ENCODE assay signal across 2 cellular contexts in genomic region chr9:5185220-5185840, GRCh38.
TF ChIP-seq lines count a peak whose summit lies in the region.

A gene with protein sequence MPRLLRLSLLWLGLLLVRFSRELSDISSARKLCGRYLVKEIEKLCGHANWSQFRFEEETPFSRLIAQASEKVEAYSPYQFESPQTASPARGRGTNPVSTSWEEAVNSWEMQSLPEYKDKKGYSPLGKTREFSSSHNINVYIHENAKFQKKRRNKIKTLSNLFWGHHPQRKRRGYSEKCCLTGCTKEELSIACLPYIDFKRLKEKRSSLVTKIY (minus strand): TSS chr9:5185639. CDS start chr9:5185602, 37 bp downstream.

TF ChIP-seq in IMR-90, 13 proteins besides CTCF, POLR2A, EP300 and RAD21:
- TF ChIP-seq CEBPB (IDR thresholded peaks at IDR 0.05; ENCODE audit: low read depth, low read length): no peak
- TF ChIP-seq, protein P1, sequence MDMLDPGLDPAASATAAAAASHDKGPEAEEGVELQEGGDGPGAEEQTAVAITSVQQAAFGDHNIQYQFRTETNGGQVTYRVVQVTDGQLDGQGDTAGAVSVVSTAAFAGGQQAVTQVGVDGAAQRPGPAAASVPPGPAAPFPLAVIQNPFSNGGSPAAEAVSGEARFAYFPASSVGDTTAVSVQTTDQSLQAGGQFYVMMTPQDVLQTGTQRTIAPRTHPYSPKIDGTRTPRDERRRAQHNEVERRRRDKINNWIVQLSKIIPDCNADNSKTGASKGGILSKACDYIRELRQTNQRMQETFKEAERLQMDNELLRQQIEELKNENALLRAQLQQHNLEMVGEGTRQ (IDR thresholded peaks at IDR 0.05; ENCODE audit: low read depth, low read length): no peak
- TF ChIP-seq CHD1 (IDR thresholded peaks at IDR 0.05; ENCODE audit: low read depth, low read length): no peak
- no peak for TF ChIP-seq MAFK (IDR thresholded peaks at IDR 0.05; ENCODE audit: low read depth, low read length)
- no peak for TF ChIP-seq FOS (IDR thresholded peaks at IDR 0.05; ENCODE audit: low read depth, low read length)
- TF ChIP-seq RFX5 (IDR thresholded peaks at IDR 0.05; ENCODE audit: low read depth, low read length): no peak
- no peak for TF ChIP-seq MAZ (IDR thresholded peaks at IDR 0.05; ENCODE audit: borderline replicate concordance, low read depth, low read length)
- no peak for TF ChIP-seq RCOR1 (IDR thresholded peaks at IDR 0.05; ENCODE audit: insufficient replicate concordance, low read length)
- no peak for TF ChIP-seq NFE2L2 (IDR thresholded peaks at IDR 0.05; ENCODE audit: low read depth, low read length)
- TF ChIP-seq ELK1 (IDR thresholded peaks at IDR 0.05; ENCODE audit: borderline replicate concordance, low read depth, low read length): no peak
- no peak for TF ChIP-seq BHLHE40 (IDR thresholded peaks at IDR 0.05; ENCODE audit: low read depth, low read length)
- no peak for TF ChIP-seq SMC3 (IDR thresholded peaks at IDR 0.05; ENCODE audit: low read depth, low read length)
- TF ChIP-seq MXI1 (IDR thresholded peaks at IDR 0.05; ENCODE audit: borderline replicate concordance, low read depth, low read length): no peak

TF ChIP-seq in H1, 55 proteins besides CTCF, POLR2A, EP300 and RAD21:
- TF ChIP-seq POLR2AphosphoS5 (IDR thresholded peaks at IDR 0.05; ENCODE audit: low read depth, low read length): no peak
- TF ChIP-seq SP2 (IDR thresholded peaks at IDR 0.05; ENCODE audit: low read length): no peak
- no peak for TF ChIP-seq E2F6 (IDR thresholded peaks at IDR 0.05)
- no peak for TF ChIP-seq JUND (IDR thresholded peaks at IDR 0.05; ENCODE audit: low read length)
- TF ChIP-seq RNF2 (IDR thresholded peaks at IDR 0.05; ENCODE audit: borderline replicate concordance, low read depth, low read length, missing control alignments, poor library complexity, severe bottlenecking): no peak
- no peak for TF ChIP-seq BACH1 (IDR thresholded peaks at IDR 0.05; ENCODE audit: low read length)
- no peak for TF ChIP-seq GTF2F1 (IDR thresholded peaks at IDR 0.05; ENCODE audit: borderline replicate concordance, low read depth, low read length)
- TF ChIP-seq, protein P2, sequence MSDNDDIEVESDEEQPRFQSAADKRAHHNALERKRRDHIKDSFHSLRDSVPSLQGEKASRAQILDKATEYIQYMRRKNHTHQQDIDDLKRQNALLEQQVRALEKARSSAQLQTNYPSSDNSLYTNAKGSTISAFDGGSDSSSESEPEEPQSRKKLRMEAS (IDR thresholded peaks at IDR 0.05): no peak
- no peak for TF ChIP-seq ATF2 (IDR thresholded peaks at IDR 0.05; ENCODE audit: low read length)
- TF ChIP-seq POU5F1 (IDR thresholded peaks at IDR 0.05; ENCODE audit: low read depth, low read length): no peak
- no peak for TF ChIP-seq EGR1 (IDR thresholded peaks at IDR 0.05; ENCODE audit: borderline replicate concordance, low read depth, low read length)
- TF ChIP-seq PHF8 (conservative IDR thresholded peaks at IDR 0.05; ENCODE audit: low read depth, low read length): no peak
TF ChIP-seq in H1: peak in this region for 0.
